1 cellular context compared by ENCODE assay signal in genomic region chr17:71625330-71625729, GRCh38.
TF ChIP-seq lines count a peak whose summit lies in the region.

No MANE protein-coding gene starts in this region.

TF ChIP-seq in GM23338, 12 proteins besides CTCF, POLR2A, EP300 and RAD21 (continued from another document):
- TF ChIP-seq, protein P1, sequence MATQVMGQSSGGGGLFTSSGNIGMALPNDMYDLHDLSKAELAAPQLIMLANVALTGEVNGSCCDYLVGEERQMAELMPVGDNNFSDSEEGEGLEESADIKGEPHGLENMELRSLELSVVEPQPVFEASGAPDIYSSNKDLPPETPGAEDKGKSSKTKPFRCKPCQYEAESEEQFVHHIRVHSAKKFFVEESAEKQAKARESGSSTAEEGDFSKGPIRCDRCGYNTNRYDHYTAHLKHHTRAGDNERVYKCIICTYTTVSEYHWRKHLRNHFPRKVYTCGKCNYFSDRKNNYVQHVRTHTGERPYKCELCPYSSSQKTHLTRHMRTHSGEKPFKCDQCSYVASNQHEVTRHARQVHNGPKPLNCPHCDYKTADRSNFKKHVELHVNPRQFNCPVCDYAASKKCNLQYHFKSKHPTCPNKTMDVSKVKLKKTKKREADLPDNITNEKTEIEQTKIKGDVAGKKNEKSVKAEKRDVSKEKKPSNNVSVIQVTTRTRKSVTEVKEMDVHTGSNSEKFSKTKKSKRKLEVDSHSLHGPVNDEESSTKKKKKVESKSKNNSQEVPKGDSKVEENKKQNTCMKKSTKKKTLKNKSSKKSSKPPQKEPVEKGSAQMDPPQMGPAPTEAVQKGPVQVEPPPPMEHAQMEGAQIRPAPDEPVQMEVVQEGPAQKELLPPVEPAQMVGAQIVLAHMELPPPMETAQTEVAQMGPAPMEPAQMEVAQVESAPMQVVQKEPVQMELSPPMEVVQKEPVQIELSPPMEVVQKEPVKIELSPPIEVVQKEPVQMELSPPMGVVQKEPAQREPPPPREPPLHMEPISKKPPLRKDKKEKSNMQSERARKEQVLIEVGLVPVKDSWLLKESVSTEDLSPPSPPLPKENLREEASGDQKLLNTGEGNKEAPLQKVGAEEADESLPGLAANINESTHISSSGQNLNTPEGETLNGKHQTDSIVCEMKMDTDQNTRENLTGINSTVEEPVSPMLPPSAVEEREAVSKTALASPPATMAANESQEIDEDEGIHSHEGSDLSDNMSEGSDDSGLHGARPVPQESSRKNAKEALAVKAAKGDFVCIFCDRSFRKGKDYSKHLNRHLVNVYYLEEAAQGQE (IDR thresholded peaks at IDR 0.05; ENCODE audit: unreplicated experiment) = no peak
- no peak for TF ChIP-seq NANOG (IDR thresholded peaks at IDR 0.05; ENCODE audit: borderline replicate concordance)
- TF ChIP-seq, protein P2, sequence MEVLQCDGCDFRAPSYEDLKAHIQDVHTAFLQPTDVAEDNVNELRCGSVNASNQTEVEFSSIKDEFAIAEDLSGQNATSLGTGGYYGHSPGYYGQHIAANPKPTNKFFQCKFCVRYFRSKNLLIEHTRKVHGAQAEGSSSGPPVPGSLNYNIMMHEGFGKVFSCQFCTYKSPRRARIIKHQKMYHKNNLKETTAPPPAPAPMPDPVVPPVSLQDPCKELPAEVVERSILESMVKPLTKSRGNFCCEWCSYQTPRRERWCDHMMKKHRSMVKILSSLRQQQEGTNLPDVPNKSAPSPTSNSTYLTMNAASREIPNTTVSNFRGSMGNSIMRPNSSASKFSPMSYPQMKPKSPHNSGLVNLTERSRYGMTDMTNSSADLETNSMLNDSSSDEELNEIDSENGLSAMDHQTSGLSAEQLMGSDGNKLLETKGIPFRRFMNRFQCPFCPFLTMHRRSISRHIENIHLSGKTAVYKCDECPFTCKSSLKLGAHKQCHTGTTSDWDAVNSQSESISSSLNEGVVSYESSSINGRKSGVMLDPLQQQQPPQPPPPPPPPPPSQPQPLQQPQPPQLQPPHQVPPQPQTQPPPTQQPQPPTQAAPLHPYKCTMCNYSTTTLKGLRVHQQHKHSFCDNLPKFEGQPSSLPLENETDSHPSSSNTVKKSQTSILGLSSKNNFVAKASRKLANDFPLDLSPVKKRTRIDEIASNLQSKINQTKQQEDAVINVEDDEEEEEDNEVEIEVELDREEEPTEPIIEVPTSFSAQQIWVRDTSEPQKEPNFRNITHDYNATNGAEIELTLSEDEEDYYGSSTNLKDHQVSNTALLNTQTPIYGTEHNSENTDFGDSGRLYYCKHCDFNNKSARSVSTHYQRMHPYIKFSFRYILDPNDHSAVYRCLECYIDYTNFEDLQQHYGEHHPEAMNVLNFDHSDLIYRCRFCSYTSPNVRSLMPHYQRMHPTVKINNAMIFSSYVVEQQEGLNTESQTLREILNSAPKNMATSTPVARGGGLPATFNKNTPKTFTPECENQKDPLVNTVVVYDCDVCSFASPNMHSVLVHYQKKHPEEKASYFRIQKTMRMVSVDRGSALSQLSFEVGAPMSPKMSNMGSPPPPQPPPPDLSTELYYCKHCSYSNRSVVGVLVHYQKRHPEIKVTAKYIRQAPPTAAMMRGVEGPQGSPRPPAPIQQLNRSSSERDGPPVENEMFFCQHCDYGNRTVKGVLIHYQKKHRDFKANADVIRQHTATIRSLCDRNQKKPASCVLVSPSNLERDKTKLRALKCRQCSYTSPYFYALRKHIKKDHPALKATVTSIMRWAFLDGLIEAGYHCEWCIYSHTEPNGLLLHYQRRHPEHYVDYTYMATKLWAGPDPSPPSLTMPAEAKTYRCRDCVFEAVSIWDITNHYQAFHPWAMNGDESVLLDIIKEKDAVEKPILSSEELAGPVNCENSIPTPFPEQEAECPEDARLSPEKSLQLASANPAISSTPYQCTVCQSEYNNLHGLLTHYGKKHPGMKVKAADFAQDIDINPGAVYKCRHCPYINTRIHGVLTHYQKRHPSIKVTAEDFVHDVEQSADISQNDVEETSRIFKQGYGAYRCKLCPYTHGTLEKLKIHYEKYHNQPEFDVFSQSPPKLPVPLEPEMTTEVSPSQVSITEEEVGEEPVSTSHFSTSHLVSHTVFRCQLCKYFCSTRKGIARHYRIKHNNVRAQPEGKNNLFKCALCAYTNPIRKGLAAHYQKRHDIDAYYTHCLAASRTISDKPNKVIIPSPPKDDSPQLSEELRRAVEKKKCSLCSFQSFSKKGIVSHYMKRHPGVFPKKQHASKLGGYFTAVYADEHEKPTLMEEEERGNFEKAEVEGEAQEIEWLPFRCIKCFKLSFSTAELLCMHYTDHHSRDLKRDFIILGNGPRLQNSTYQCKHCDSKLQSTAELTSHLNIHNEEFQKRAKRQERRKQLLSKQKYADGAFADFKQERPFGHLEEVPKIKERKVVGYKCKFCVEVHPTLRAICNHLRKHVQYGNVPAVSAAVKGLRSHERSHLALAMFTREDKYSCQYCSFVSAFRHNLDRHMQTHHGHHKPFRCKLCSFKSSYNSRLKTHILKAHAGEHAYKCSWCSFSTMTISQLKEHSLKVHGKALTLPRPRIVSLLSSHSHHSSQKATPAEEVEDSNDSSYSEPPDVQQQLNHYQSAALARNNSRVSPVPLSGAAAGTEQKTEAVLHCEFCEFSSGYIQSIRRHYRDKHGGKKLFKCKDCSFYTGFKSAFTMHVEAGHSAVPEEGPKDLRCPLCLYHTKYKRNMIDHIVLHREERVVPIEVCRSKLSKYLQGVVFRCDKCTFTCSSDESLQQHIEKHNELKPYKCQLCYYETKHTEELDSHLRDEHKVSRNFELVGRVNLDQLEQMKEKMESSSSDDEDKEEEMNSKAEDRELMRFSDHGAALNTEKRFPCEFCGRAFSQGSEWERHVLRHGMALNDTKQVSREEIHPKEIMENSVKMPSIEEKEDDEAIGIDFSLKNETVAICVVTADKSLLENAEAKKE (CRISPR knock-in tag; IDR thresholded peaks at IDR 0.05) = no peak
- no peak for TF ChIP-seq ZNF114 (CRISPR knock-in tag; IDR thresholded peaks at IDR 0.05)
- TF ChIP-seq POLR2AphosphoS5 (IDR thresholded peaks at IDR 0.05; ENCODE audit: low read depth) = no peak
- TF ChIP-seq CREB1 (CRISPR knock-in tag; IDR thresholded peaks at IDR 0.05; ENCODE audit: low read depth) = no peak
TF ChIP-seq in GM23338: peak in this region for 0.
